38 cellular contexts compared by ENCODE assay signal in the genomic region with DNA sequence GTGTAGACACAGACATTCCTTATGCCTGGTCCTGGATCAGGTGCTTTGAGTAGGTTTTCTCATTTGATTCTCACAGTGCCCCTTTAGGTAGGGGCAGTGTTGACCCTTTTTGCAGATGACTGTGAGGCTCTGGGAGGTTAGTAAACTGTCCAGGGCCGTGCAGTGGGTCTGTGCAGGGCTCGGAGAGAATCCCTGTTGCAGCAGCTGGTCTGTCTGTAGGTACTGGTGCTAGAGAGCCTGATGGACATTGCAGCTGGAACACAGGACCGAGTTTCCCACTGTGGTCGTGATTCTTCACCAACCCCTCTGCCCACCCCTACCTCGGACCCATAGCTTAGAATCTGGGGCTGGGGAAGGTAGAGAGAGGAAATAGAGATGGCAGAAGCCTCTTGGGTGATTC.
"Had no signal": no experiment of that assay in that cellular context is flagged by ENCODE, and none has a peak within 500 bp of the region (broad histone marks: within the 10 kb centered on the region; RNA-seq: fewer than 3 reads in every experiment).

No MANE protein-coding gene starts in this region.

- H3K27me3 ChIP-seq: adrenal gland, ascending aorta, body of pancreas, brain microvascular endothelial cell, breast epithelium, cardiac muscle cell had no signal

- H3K27me3 Mint-ChIP-seq: activated naive CD4-positive, alpha-beta T cell treated with anti-CD3 and anti-CD28 coated beads, Interleukin-2, amount 10 ng/mL, durations not matched to agents 7 days and 5 days; activated naive CD4-positive, alpha-beta T cell treated with anti-CD3 and anti-CD28 coated beads, Interleukin-2, amount 50 U/mL, for 24 hours; activated naive CD8-positive, alpha-beta T cell; activated naive CD8-positive, alpha-beta T cell treated with anti-CD3 and anti-CD28 coated beads for 36 hours; activated naive CD8-positive, alpha-beta T cell treated with anti-CD3 and anti-CD28 coated beads, Interleukin-2, amount 10 ng/mL, durations not matched to agents 7 days and 5 days; activated naive CD8-positive, alpha-beta T cell treated with anti-CD3 and anti-CD28 coated beads, Interleukin-2, amount 50 U/mL, for 24 hours; activated T-cell treated with anti-CD3 and anti-CD28 coated beads, Interleukin-2, amount 50 U/mL, for 24 hours; activated T-helper 17 cell treated with anti-CD3 and anti-CD28 coated beads, Interleukin-2, amount 50 U/mL, for 72 hours; brain; central memory CD8-positive, alpha-beta T cell had no signal

- DNase-seq: activated effector memory CD4-positive, alpha-beta T cell treated with anti-CD3 and anti-CD28 coated beads, Interleukin-2, amount 50 U/mL, for 16 hours; activated effector memory CD4-positive, alpha-beta T cell treated with Interleukin-2 at 50 U/mL for 16 hours; activated gamma-delta T cell; activated gamma-delta T cell treated with Interleukin-2 at 50 U/mL for 16 hours; activated naive CD4-positive, alpha-beta T cell; activated naive CD4-positive, alpha-beta T cell treated with anti-CD3 and anti-CD28 coated beads for 36 hours; activated naive CD4-positive, alpha-beta T cell treated with anti-CD3 and anti-CD28 coated beads, Interleukin-2, amount 10 ng/mL, durations not matched to agents 7 days and 5 days; activated naive CD4-positive, alpha-beta T cell treated with anti-CD3 and anti-CD28 coated beads, Interleukin-2, amount 50 U/mL, for 16 hours; activated naive CD4-positive, alpha-beta T cell treated with Interleukin-2 at 50 U/mL for 16 hours; activated naive CD8-positive, alpha-beta T cell treated with anti-CD3 and anti-CD28 coated beads for 36 hours; activated naive CD8-positive, alpha-beta T cell treated with anti-CD3 and anti-CD28 coated beads, Interleukin-2, amount 10 ng/mL, durations not matched to agents 7 days and 5 days; activated naive CD8-positive, alpha-beta T cell treated with anti-CD3 and anti-CD28 coated beads, Interleukin-2, amount 50 U/mL, for 24 hours; activated T-cell treated with anti-CD3 and anti-CD28 coated beads, Interleukin-2, amount 50 U/mL, for 1 hour; activated T-cell treated with anti-CD3 and anti-CD28 coated beads, Interleukin-2, amount 50 U/mL, for 24 hours; activated T-cell treated with anti-CD3 and anti-CD28 coated beads, Interleukin-2, amount 50 U/mL, for 4 hours; activated T-cell treated with anti-CD3 and anti-CD28 coated beads, Interleukin-2, amount 50 U/mL, for 48 hours; activated T-cell treated with anti-CD3 and anti-CD28 coated beads, Interleukin-2, amount 50 U/mL, for 72 hours; adrenal gland; amniotic stem cell; amygdala; anterior cingulate cortex; aorta; body of pancreas; brain microvascular endothelial cell; caudate nucleus; central memory CD4-positive, alpha-beta T cell; cerebellar nuclear complex had no signal

- H3K4me3 Mint-ChIP-seq: activated naive CD4-positive, alpha-beta T cell treated with anti-CD3 and anti-CD28 coated beads for 36 hours; activated naive CD4-positive, alpha-beta T cell treated with anti-CD3 and anti-CD28 coated beads, Interleukin-2, amount 10 ng/mL, durations not matched to agents 7 days and 5 days; activated naive CD4-positive, alpha-beta T cell treated with anti-CD3 and anti-CD28 coated beads, Interleukin-2, amount 50 U/mL, for 24 hours; activated naive CD8-positive, alpha-beta T cell; activated naive CD8-positive, alpha-beta T cell treated with anti-CD3 and anti-CD28 coated beads for 36 hours; activated naive CD8-positive, alpha-beta T cell treated with anti-CD3 and anti-CD28 coated beads, Interleukin-2, amount 10 ng/mL, durations not matched to agents 7 days and 5 days; activated naive CD8-positive, alpha-beta T cell treated with anti-CD3 and anti-CD28 coated beads, Interleukin-2, amount 50 U/mL, for 24 hours; activated T-cell treated with anti-CD3 and anti-CD28 coated beads, Interleukin-2, amount 50 U/mL, for 24 hours; activated T-cell treated with anti-CD3 and anti-CD28 coated beads, Interleukin-2, amount 50 U/mL, for 4 hours; activated T-cell treated with anti-CD3 and anti-CD28 coated beads, Interleukin-2, amount 50 U/mL, for 72 hours; activated T-helper 1 cell treated with anti-CD3 and anti-CD28 coated beads, Interleukin-12 subunit alpha, Interleukin-12 subunit beta, Interleukin-2, Interleukin-4 antibody, amounts not matched to agents 30 ng/mL and 10 ng/mL and 1 ng/mL, durations not matched to agents 14 hours and 24 hours and 36 hours; activated T-helper 17 cell treated with anti-CD3 and anti-CD28 coated beads, Interleukin-2, amount 50 U/mL, for 72 hours; brain; central memory CD8-positive, alpha-beta T cell had no signal

- H3K4me3 ChIP-seq: adrenal gland, ascending aorta, body of pancreas, breast epithelium, cardiac muscle cell had no signal

- H3K36me3 Mint-ChIP-seq: activated naive CD4-positive, alpha-beta T cell treated with anti-CD3 and anti-CD28 coated beads, Interleukin-2, amount 10 ng/mL, durations not matched to agents 7 days and 5 days; activated naive CD8-positive, alpha-beta T cell treated with anti-CD3 and anti-CD28 coated beads, Interleukin-2, amount 10 ng/mL, durations not matched to agents 7 days and 5 days had no signal

- H3K4me1 Mint-ChIP-seq: activated naive CD4-positive, alpha-beta T cell treated with anti-CD3 and anti-CD28 coated beads, Interleukin-2, amount 10 ng/mL, durations not matched to agents 7 days and 5 days; activated naive CD8-positive, alpha-beta T cell treated with anti-CD3 and anti-CD28 coated beads for 36 hours; activated naive CD8-positive, alpha-beta T cell treated with anti-CD3 and anti-CD28 coated beads, Interleukin-2, amount 50 U/mL, for 24 hours; central memory CD8-positive, alpha-beta T cell had no signal

- H3K4me1 ChIP-seq: breast epithelium had no signal

- H3K27ac ChIP-seq: adrenal gland, ascending aorta, body of pancreas, brain microvascular endothelial cell, cardiac muscle cell had no signal

- H3K36me3 ChIP-seq: adrenal gland, ascending aorta, brain microvascular endothelial cell, breast epithelium, cardiac muscle cell had no signal

- H3K9me3 ChIP-seq: adrenal gland, ascending aorta, body of pancreas, breast epithelium had no signal

- H3K9me3 Mint-ChIP-seq: activated naive CD4-positive, alpha-beta T cell treated with anti-CD3 and anti-CD28 coated beads for 36 hours; activated naive CD4-positive, alpha-beta T cell treated with anti-CD3 and anti-CD28 coated beads, Interleukin-2, amount 10 ng/mL, durations not matched to agents 7 days and 5 days; activated naive CD4-positive, alpha-beta T cell treated with anti-CD3 and anti-CD28 coated beads, Interleukin-2, amount 50 U/mL, for 24 hours; activated naive CD8-positive, alpha-beta T cell treated with anti-CD3 and anti-CD28 coated beads, Interleukin-2, amount 10 ng/mL, durations not matched to agents 7 days and 5 days; activated T-cell treated with anti-CD3 and anti-CD28 coated beads, Interleukin-2, amount 50 U/mL, for 24 hours; activated T-cell treated with anti-CD3 and anti-CD28 coated beads, Interleukin-2, amount 50 U/mL, for 4 hours; activated T-helper 1 cell treated with anti-CD3 and anti-CD28 coated beads, Interleukin-12 subunit alpha, Interleukin-12 subunit beta, Interleukin-2, Interleukin-4 antibody, amounts not matched to agents 30 ng/mL and 10 ng/mL and 1 ng/mL, durations not matched to agents 14 hours and 24 hours and 36 hours; activated T-helper 2 cell treated with anti-CD3 and anti-CD28 coated beads, Interferon-gamma antibody, Interleukin-2, Interleukin-4, amounts not matched to agents 10 μg/mL and 5 μg/mL and 100 μg/mL, durations not matched to agents 14 hours and 24 hours and 36 hours; brain; central memory CD8-positive, alpha-beta T cell had no signal

- ATAC-seq: activated naive CD4-positive, alpha-beta T cell treated with anti-CD3 and anti-CD28 coated beads, Interleukin-2, amount 50 U/mL, for 72 hours; activated naive CD8-positive, alpha-beta T cell treated with anti-CD3 and anti-CD28 coated beads, Interleukin-2, amount 50 U/mL, for 24 hours; activated T-cell treated with anti-CD3 and anti-CD28 coated beads, Interleukin-2, amount 50 U/mL, for 4 hours; activated T-cell treated with anti-CD3 and anti-CD28 coated beads, Interleukin-2, amount 50 U/mL, for 72 hours; activated T-helper 17 cell treated with anti-CD3 and anti-CD28 coated beads, Interleukin-2, amount 50 U/mL, for 72 hours; body of pancreas had no signal

- H3K27ac Mint-ChIP-seq: activated naive CD4-positive, alpha-beta T cell treated with anti-CD3 and anti-CD28 coated beads for 36 hours; activated naive CD4-positive, alpha-beta T cell treated with anti-CD3 and anti-CD28 coated beads, Interleukin-2, amount 10 ng/mL, durations not matched to agents 7 days and 5 days; activated naive CD4-positive, alpha-beta T cell treated with anti-CD3 and anti-CD28 coated beads, Interleukin-2, amount 50 U/mL, for 24 hours; activated naive CD4-positive, alpha-beta T cell treated with anti-CD3 and anti-CD28 coated beads, Interleukin-2, amount 50 U/mL, for 72 hours; activated naive CD8-positive, alpha-beta T cell; activated naive CD8-positive, alpha-beta T cell treated with anti-CD3 and anti-CD28 coated beads for 36 hours; activated naive CD8-positive, alpha-beta T cell treated with anti-CD3 and anti-CD28 coated beads, Interleukin-2, amount 10 ng/mL, durations not matched to agents 7 days and 5 days; activated naive CD8-positive, alpha-beta T cell treated with anti-CD3 and anti-CD28 coated beads, Interleukin-2, amount 50 U/mL, for 24 hours; activated T-cell treated with anti-CD3 and anti-CD28 coated beads, Interleukin-2, amount 50 U/mL, for 24 hours; activated T-cell treated with anti-CD3 and anti-CD28 coated beads, Interleukin-2, amount 50 U/mL, for 72 hours; activated T-helper 1 cell treated with anti-CD3 and anti-CD28 coated beads, Interleukin-12 subunit alpha, Interleukin-12 subunit beta, Interleukin-2, Interleukin-4 antibody, amounts not matched to agents 30 ng/mL and 10 ng/mL and 1 ng/mL, durations not matched to agents 14 hours and 24 hours and 36 hours; activated T-helper 17 cell treated with anti-CD3 and anti-CD28 coated beads, Interleukin-2, amount 50 U/mL, for 72 hours; activated T-helper 2 cell treated with anti-CD3 and anti-CD28 coated beads, Interferon-gamma antibody, Interleukin-2, Interleukin-4, amounts not matched to agents 10 μg/mL and 5 μg/mL and 100 μg/mL, durations not matched to agents 14 hours and 24 hours and 36 hours; brain had no signal
